In genomic region chr15:74400313-74400850, GRCh38 we compare ENCODE assay signal across 11 cellular contexts. TPM values are rescaled to one million over a fixed set of nuclear protein-coding genes. Genes with fewer than 3 reads are reported as not detected.
DNase-seq lines count a peak whose midpoint lies in the region; ATAC-seq and TF ChIP-seq lines count a peak whose summit lies in the region.
"Had no signal": no experiment of that assay in that cellular context is flagged by ENCODE, and none has a peak within 500 bp of the region (broad histone marks: within the 10 kb centered on the region; RNA-seq: fewer than 3 reads in every experiment).

No MANE protein-coding gene starts in this region.

- H2BK15ac ChIP-seq in H9 (ENCODE audit: low read depth, low read length), result no peak overlapping the region

- H2AFZ ChIP-seq in PC-9, result no peak overlapping the region
- no peak overlapping the region for H2AFZ ChIP-seq in H9 (ENCODE audit: low read length)

- TSS peak; percentile 18 for BruUV-seq in PC-9 (replicated peaks; lab: Mats Ljungman, UMichigan)

- no peak overlapping the region for H4K91ac ChIP-seq in H9 (ENCODE audit: insufficient read length, low read depth, low read length)

- H3K4me2 ChIP-seq in PC-9, result peak overlapping the region; percentile 68
- no peak overlapping the region for H3K4me2 ChIP-seq in H9 (ENCODE audit: insufficient read depth, insufficient read length, low read length)

- H3K18ac ChIP-seq in H9 (ENCODE audit: insufficient read length, low read depth, low read length), result no peak overlapping the region

- no peak overlapping the region for H2AK5ac ChIP-seq in H9 (ENCODE audit: insufficient read length, low read length)

- H3K9me3 Mint-ChIP-seq in activated naive CD4-positive, alpha-beta T cell treated with anti-CD3 and anti-CD28 coated beads for 36 hours, result no peaks in the 10 kb centered on the region
- no peaks in the 10 kb centered on the region for H3K9me3 Mint-ChIP-seq in stimulated activated effector memory CD8-positive, alpha-beta T cell treated with anti-CD3 and anti-CD28 coated beads, Interleukin-12 subunit alpha, Interleukin-12 subunit beta, amount 100 ng/mL, for 72 hours
- no peaks in the 10 kb centered on the region for H3K9me3 Mint-ChIP-seq in H9

- no peak overlapping the region for H3K56ac ChIP-seq in H9 (ENCODE audit: insufficient read length, low read depth, low read length)

- 0 out of 2 replicates have a peak, but pooled peaks cover 4% of the 10 kb centered on the region for H3K79me2 ChIP-seq in PC-9 (ENCODE audit: low read depth)
- no peaks in the 10 kb centered on the region for H3K79me2 ChIP-seq in H9 (ENCODE audit: insufficient read depth, low read length)

- no peak overlapping the region for H3K9ac ChIP-seq in H9 (ENCODE audit: extremely low read depth, insufficient read length, low read length)

- H4K20me1 ChIP-seq in PC-9 (ENCODE audit: insufficient read depth), result no peaks in the 10 kb centered on the region
- no peaks in the 10 kb centered on the region for H4K20me1 ChIP-seq in H9 (ENCODE audit: control insufficient read depth, insufficient read depth, insufficient read length)

- no peaks in the 10 kb centered on the region for H3K27me3 ChIP-seq in PC-9 (ENCODE audit: insufficient read depth, low read depth)
- H3K27me3 ChIP-seq in brain microvascular endothelial cell (replicated peaks), result no peaks in the 10 kb centered on the region
- no peaks in the 10 kb centered on the region for H3K27me3 ChIP-seq in H9 (ENCODE audit: insufficient read depth, low read length)
- H3K27me3 ChIP-seq: BE2C, uterus had no signal

- no peak overlapping the region for H2BK20ac ChIP-seq in H9 (ENCODE audit: low read depth, low read length, poor library complexity, severe bottlenecking)

- H3K23ac ChIP-seq in H9 (ENCODE audit: insufficient read length, low read depth, low read length), result no peak overlapping the region

- DNase-seq in activated naive CD4-positive, alpha-beta T cell treated with anti-CD3 and anti-CD28 coated beads for 36 hours, result peak; percentile 68
- no peak for DNase-seq in activated naive CD4-positive, alpha-beta T cell (lab: John Stamatoyannopoulos, UW)
- peak in 1 of 2 experiments; percentile 48 for DNase-seq in PC-9
- DNase-seq in brain microvascular endothelial cell, result no peak
- no peak for DNase-seq in stimulated activated effector memory CD8-positive, alpha-beta T cell treated with anti-CD3 and anti-CD28 coated beads, Interleukin-12 subunit alpha, Interleukin-12 subunit beta, amount 100 ng/mL, for 72 hours (ENCODE audit: low spot score in 2 of 2)
- no peak for DNase-seq in medulla oblongata (ENCODE audit: extremely low spot score)
- DNase-seq in H9, result no peak
- DNase-seq: BE2C, uterus had no signal

- H3K27ac Mint-ChIP-seq in activated naive CD4-positive, alpha-beta T cell treated with anti-CD3 and anti-CD28 coated beads for 36 hours, result peak overlapping the region; percentile 87
- H3K27ac Mint-ChIP-seq in stimulated activated effector memory CD8-positive, alpha-beta T cell treated with anti-CD3 and anti-CD28 coated beads, Interleukin-12 subunit alpha, Interleukin-12 subunit beta, amount 100 ng/mL, for 72 hours, result peak overlapping the region; percentile 89
- H3K27ac Mint-ChIP-seq in H9, result no peak overlapping the region

- H3K36me3 ChIP-seq in PC-9 (ENCODE audit: low read depth) (no peaks in the 10 kb centered on the region), brain microvascular endothelial cell (replicated peaks) (no peaks in the 10 kb centered on the region)
- H3K36me3 ChIP-seq: BE2C, uterus had no signal

- H3K36me3 Mint-ChIP-seq in activated naive CD4-positive, alpha-beta T cell treated with anti-CD3 and anti-CD28 coated beads for 36 hours (ENCODE audit: low read depth), result peaks cover 3% of the 10 kb centered on the region
- H3K36me3 Mint-ChIP-seq in stimulated activated effector memory CD8-positive, alpha-beta T cell treated with anti-CD3 and anti-CD28 coated beads, Interleukin-12 subunit alpha, Interleukin-12 subunit beta, amount 100 ng/mL, for 72 hours, result peaks cover 10% of the 10 kb centered on the region
- H3K36me3 Mint-ChIP-seq in H9 (ENCODE audit: insufficient read depth in 1 of 3, low read depth in 3 of 3), result no peaks in the 10 kb centered on the region

- CTCF ChIA-PET in activated naive CD4-positive, alpha-beta T cell treated with anti-CD3 and anti-CD28 coated beads for 36 hours (lab: Charles Lee), result interaction anchor here (0.6 to 6.2 kb wide), 5 partner anchors 15 to 61 kb away, joined by 3 to 28 read pairs (median 3); no protein-coding TSS in a partner anchor
- CTCF ChIA-PET in PC-9 (lab: Charles Lee), result interaction anchor here (1.9 kb wide), 1 partner anchor 18 kb away, joined by 5 read pairs; no protein-coding TSS in a partner anchor

- in situ Hi-C loops in brain microvascular endothelial cell (cut with HindIII; ENCODE audit: low pct_ligation_motif_present, low sequenced_read_pairs), result no loop called here

- H3K4me1 Mint-ChIP-seq in activated naive CD4-positive, alpha-beta T cell treated with anti-CD3 and anti-CD28 coated beads for 36 hours (ENCODE audit: low read depth), result peaks cover 87% of the 10 kb centered on the region
- peaks cover 88% of the 10 kb centered on the region for H3K4me1 Mint-ChIP-seq in stimulated activated effector memory CD8-positive, alpha-beta T cell treated with anti-CD3 and anti-CD28 coated beads, Interleukin-12 subunit alpha, Interleukin-12 subunit beta, amount 100 ng/mL, for 72 hours
- peaks cover 15 to 26% of the 10 kb centered on the region in 2 experiments for H3K4me1 Mint-ChIP-seq in H9

- no peak for TF ChIP-seq POLR2A in GM18505 (IDR thresholded peaks at IDR 0.05; ENCODE audit: borderline replicate concordance, extremely low read depth, insufficient read depth, insufficient read length)

- ATAC-seq in stimulated activated effector memory CD8-positive, alpha-beta T cell treated with anti-CD3 and anti-CD28 coated beads, Interleukin-12 subunit alpha, Interleukin-12 subunit beta, amount 100 ng/mL, for 72 hours, result no peak
- no peak for ATAC-seq in GM18505 (IDR thresholded peaks at IDR 0.05; ENCODE audit: unreplicated experiment)

- H3K27me3 Mint-ChIP-seq in activated naive CD4-positive, alpha-beta T cell treated with anti-CD3 and anti-CD28 coated beads for 36 hours (ENCODE audit: low read depth), result no peaks in the 10 kb centered on the region
- no peaks in the 10 kb centered on the region; the same call in none of the 2 replicates for H3K27me3 Mint-ChIP-seq in H9 (ENCODE audit: low read depth)

- no peak overlapping the region for H4K8ac ChIP-seq in H9 (replicated peaks; ENCODE audit: insufficient read length, low read depth, low read length)

- no peaks in the 10 kb centered on the region for H3K79me1 ChIP-seq in H9 (ENCODE audit: insufficient read depth, low read depth, low read length, poor library complexity, severe bottlenecking)

- H3K9me3 ChIP-seq in PC-9 (ENCODE audit: insufficient read depth, low read depth) (no peaks in the 10 kb centered on the region), H9 (ENCODE audit: control insufficient read depth, low read depth, low read length) (no peaks in the 10 kb centered on the region)
- H3K9me3 ChIP-seq: BE2C, uterus had no signal

- no peak overlapping the region for H4K5ac ChIP-seq in H9 (ENCODE audit: insufficient read length, low read depth, low read length)

- no peaks in the 10 kb centered on the region for H3K23me2 ChIP-seq in H9 (ENCODE audit: insufficient read length, low read depth, low read length, poor library complexity, severe bottlenecking)

- H3F3A ChIP-seq in PC-9 (ENCODE audit: insufficient read depth, low read depth), result peaks cover 20% of the 10 kb centered on the region; the same call in 1 of the 2 replicates

- H3T11ph ChIP-seq in H9 (ENCODE audit: low read length), result no peak overlapping the region

- H3K4me3 ChIP-seq in PC-9 (peak overlapping the region; percentile 8; the same call in 1 of the 2 replicates), brain microvascular endothelial cell (ENCODE audit: low read depth, low read length) (no peak overlapping the region)
- H3K4me3 ChIP-seq: uterus had no signal

- peak overlapping the region; percentile 89 for H3K27ac ChIP-seq in PC-9
- peak overlapping the region; percentile 60 for H3K27ac ChIP-seq in brain microvascular endothelial cell
- no peak overlapping the region for H3K27ac ChIP-seq in H9 (ENCODE audit: insufficient read length, low read depth, low read length)
- H3K27ac ChIP-seq: uterus had no signal

- no peak overlapping the region for H2BK5ac ChIP-seq in H9 (ENCODE audit: insufficient read length, low read length)

- no peak overlapping the region for H3K14ac ChIP-seq in H9 (ENCODE audit: insufficient read depth, low read length)

- POLR2A ChIA-PET in PC-9 (lab: Charles Lee; ENCODE audit: unreplicated experiment), result interaction anchor here (0.5 to 1.2 kb wide), 3 partner anchors 12 to 216 kb away, joined by 5 to 10 read pairs (median 8); no protein-coding TSS in a partner anchor

- TF ChIP-seq CTCF in PC-9 (conservative IDR thresholded peaks at IDR 0.05) (no peak), brain microvascular endothelial cell (IDR thresholded peaks at IDR 0.05; ENCODE audit: low read depth, low read length, missing control alignments) (no peak), H9 (conservative IDR thresholded peaks at IDR 0.05) (no peak)

- no peak overlapping the region for H3K4ac ChIP-seq in H9 (ENCODE audit: low read depth, low read length)

- H2BK12ac ChIP-seq in H9 (ENCODE audit: insufficient read length, low read depth, low read length), result no peak overlapping the region

- intact Hi-C loops in activated naive CD4-positive, alpha-beta T cell treated with anti-CD3 and anti-CD28 coated beads for 36 hours (cut with micrococcal nuclease), result loop anchor here (1.0 to 5.0 kb wide), 3 partner anchors 16 to 1050 kb away; partner anchors contain the start of genes PML, SIN3A and STOML1
- intact Hi-C loops in PC-9 (cut with micrococcal nuclease; ENCODE audit: unreplicated experiment), result no loop called here

- H3K4me3 Mint-ChIP-seq in activated naive CD4-positive, alpha-beta T cell treated with anti-CD3 and anti-CD28 coated beads for 36 hours, result peak overlapping the region; percentile 36
- H3K4me3 Mint-ChIP-seq in stimulated activated effector memory CD8-positive, alpha-beta T cell treated with anti-CD3 and anti-CD28 coated beads, Interleukin-12 subunit alpha, Interleukin-12 subunit beta, amount 100 ng/mL, for 72 hours, result peak overlapping the region; percentile 45
- H3K4me3 Mint-ChIP-seq in H9, result no peak overlapping the region

- no peak overlapping the region for H2BK120ac ChIP-seq in H9 (ENCODE audit: low read depth, low read length, poor library complexity, severe bottlenecking)

- peaks cover 65% of the 10 kb centered on the region for H3K4me1 ChIP-seq in PC-9 (replicated peaks; ENCODE audit: insufficient read depth)
- peaks cover 5% of the 10 kb centered on the region; the same call in 1 of the 2 replicates for H3K4me1 ChIP-seq in H9 (ENCODE audit: insufficient read depth, low read length)
- H3K4me1 ChIP-seq: BE2C, uterus had no signal

- no CpG with 5 or more reads among the region's 10 CpGs for WGBS in H9 (ENCODE audit: extremely low coverage, insufficient read length, low lambda C conversion rate)

- no peaks in the 10 kb centered on the region for H3K9me2 ChIP-seq in PC-9 (ENCODE audit: insufficient read depth)

RNA-seq across cellular contexts. Expression of gene CYP11A1, which starts 32.9 kb away (rescaled TPM):
- not detected for total RNA-seq in activated naive CD4-positive, alpha-beta T cell treated with anti-CD3 and anti-CD28 coated beads for 36 hours
- total RNA-seq in PC-9 (2021) (7.1 and 9.6 TPM in 2 replicates), H9 (2021) (1.7 and 2.3 TPM in 2 replicates)
- total RNA-seq: osteocyte had no signal

RNA-seq across cellular contexts. Expression of gene SEMA7A, which starts 33.4 kb away (rescaled TPM):
- total RNA-seq in activated naive CD4-positive, alpha-beta T cell treated with anti-CD3 and anti-CD28 coated beads for 36 hours, result 10 to 100 TPM; 45.7 to 46.9 TPM
- total RNA-seq in PC-9 (2021) (8.3 and 14.5 TPM in 2 replicates), H9 (2021) (5.7 and 7.0 TPM in 2 replicates)

Comparison
In these comparisons a context has a peak if more than half of its experiments do, and no peak if none do; other contexts are left out.
1. H3K27ac Mint-ChIP-seq: peak in activated naive CD4-positive, alpha-beta T cell treated with anti-CD3 and anti-CD28 coated beads for 36 hours (single experiment) and stimulated activated effector memory CD8-positive, alpha-beta T cell treated with anti-CD3 and anti-CD28 coated beads, Interleukin-12 subunit alpha, Interleukin-12 subunit beta, amount 100 ng/mL, for 72 hours (single experiment); none in H9 (0 of 3).
2. H3K4me3 Mint-ChIP-seq: peak in activated naive CD4-positive, alpha-beta T cell treated with anti-CD3 and anti-CD28 coated beads for 36 hours (single experiment) and stimulated activated effector memory CD8-positive, alpha-beta T cell treated with anti-CD3 and anti-CD28 coated beads, Interleukin-12 subunit alpha, Interleukin-12 subunit beta, amount 100 ng/mL, for 72 hours (single experiment); none in H9 (0 of 2).